ENCODE assay signal across 8 cellular contexts in the genomic region with DNA sequence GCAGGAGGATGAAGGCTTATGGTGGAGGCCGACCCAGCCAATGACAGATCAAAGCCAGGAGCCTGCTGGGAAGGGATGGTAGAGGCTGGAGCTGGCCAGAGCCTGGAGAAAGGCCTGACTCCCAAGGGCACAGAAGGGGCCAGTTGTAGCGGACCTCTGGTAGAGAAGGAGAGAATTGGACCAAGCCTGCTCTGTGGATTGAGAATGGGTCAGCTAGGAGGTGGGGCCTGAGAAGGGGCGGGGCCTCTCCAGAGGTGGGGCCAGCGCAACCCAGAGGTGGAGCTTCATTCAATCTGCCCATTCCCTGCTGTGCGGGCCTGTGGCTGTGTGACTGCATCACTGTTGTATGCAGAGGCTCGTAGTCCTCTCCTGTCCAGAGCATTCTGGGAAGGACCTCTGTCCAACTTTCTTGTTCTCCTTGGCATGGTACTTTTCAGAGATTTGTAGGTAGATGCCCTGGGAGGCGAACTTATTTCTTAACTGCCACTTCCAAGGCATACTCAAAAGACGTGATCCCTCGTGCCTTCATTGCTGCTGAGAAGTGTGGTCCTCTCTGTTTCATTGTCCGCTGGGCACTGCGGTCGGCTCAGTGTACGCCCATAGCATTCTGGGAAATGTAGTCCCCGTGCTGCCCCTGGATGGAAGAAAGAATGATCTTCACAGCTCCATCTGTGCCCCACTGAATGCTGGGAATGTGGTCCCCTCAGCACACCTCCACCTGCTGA. TPM values are rescaled to one million over a fixed set of nuclear protein-coding genes. Genes with fewer than 3 reads are reported as not detected.
DNase-seq lines count a peak whose midpoint lies in the region; ATAC-seq, FAIRE-seq and TF ChIP-seq lines count a peak whose summit lies in the region.

No MANE protein-coding gene starts in this region.

- in situ Hi-C loops in Panc1 (cut with HindIII; ENCODE audit: low pct_unique_long_range_greater_than_20kb, low sequenced_read_pairs), result no loop called here

- H3K27ac ChIP-seq in Panc1 (ENCODE audit: low read length), result no peak overlapping the region

- CTCF ChIA-PET in AG04449 (lab: Yijun Ruan, JAX) (interaction anchor here (1.3 to 3.3 kb wide), 3 partner anchors 10 to 184 kb away, joined by 3 to 38 read pairs (median 10); a partner anchor contains a TSS), Panc1 (lab: Charles Lee) (interaction anchor here (0.5 kb wide), 1 partner anchor 40 kb away, joined by 7 read pairs; no protein-coding TSS in a partner anchor)

- ATAC-seq in Panc1 (peak; percentile 31; the same call in 1 of the 2 replicates), mucosa of descending colon (peak; percentile 62), HG03039 (IDR thresholded peaks at IDR 0.05; ENCODE audit: unreplicated experiment) (no peak), GM18907 (IDR thresholded peaks at IDR 0.05; ENCODE audit: unreplicated experiment) (no peak)

- no peak for TF ChIP-seq POLR2A in GM12892 (IDR thresholded peaks at IDR 0.05; ENCODE audit: low read depth, low read length)

- no peak overlapping the region for H3K4me3 Mint-ChIP-seq in dendritic cell treated with granulocyte-macrophage colony-stimulating factor and Interleukin-4, amounts not matched to agents 40 ng/mL and 50 ng/mL, for 4 days

- H3K36me3 Mint-ChIP-seq in dendritic cell treated with granulocyte-macrophage colony-stimulating factor and Interleukin-4, amounts not matched to agents 40 ng/mL and 50 ng/mL, for 4 days (ENCODE audit: low read depth), result peaks cover 10% of the 10 kb centered on the region

- peaks cover 31% of the 10 kb centered on the region for H3K27me3 Mint-ChIP-seq in dendritic cell treated with granulocyte-macrophage colony-stimulating factor and Interleukin-4, amounts not matched to agents 40 ng/mL and 50 ng/mL, for 4 days

- TF ChIP-seq CTCF in AG04449 (IDR thresholded peaks at IDR 0.05; ENCODE audit: insufficient read depth, low read length, missing control alignments), result no peak
- no peak for TF ChIP-seq CTCF in Panc1 (IDR thresholded peaks at IDR 0.05)
- no peak for TF ChIP-seq CTCF in mucosa of descending colon (IDR thresholded peaks at IDR 0.05)

- H3K9me3 ChIP-seq in Panc1 (ENCODE audit: control insufficient read depth, insufficient read depth, low read depth, low read length) (no peaks in the 10 kb centered on the region), mucosa of descending colon (no peaks in the 10 kb centered on the region)

- H3K36me3 ChIP-seq in Panc1 (ENCODE audit: control insufficient read depth, insufficient read depth, low read length) (no peaks in the 10 kb centered on the region; the same call in 1 of the 2 replicates), mucosa of descending colon (ENCODE audit: low read depth) (no peaks in the 10 kb centered on the region)

- peaks cover 23% of the 10 kb centered on the region for H3K4me1 ChIP-seq in Panc1 (ENCODE audit: control insufficient read depth, insufficient read depth, low read length)
- H3K4me1 ChIP-seq in mucosa of descending colon (ENCODE audit: low read depth), result peaks cover 9% of the 10 kb centered on the region

- DNase-seq in AG04449 (ENCODE audit: low read depth, low spot score), result no peak
- no peak for DNase-seq in GM12892 (ENCODE audit: insufficient read length)
- DNase-seq in Panc1 (ENCODE audit: low read depth, low spot score), result no peak
- peak; percentile 59 to 75 (median 74) for DNase-seq in mucosa of descending colon
- no peak for DNase-seq in cerebellar nuclear complex (lab: John Stamatoyannopoulos, UW)

- intact Hi-C loops in Panc1 (cut with micrococcal nuclease; ENCODE audit: unreplicated experiment), result no loop called here
- intact Hi-C loops in dendritic cell treated with granulocyte-macrophage colony-stimulating factor and Interleukin-4, amounts not matched to agents 40 ng/mL and 50 ng/mL, for 4 days (cut with micrococcal nuclease), result loop anchor here (2.0 kb wide), 1 partner anchor 15 kb away; no protein-coding TSS in a partner anchor
- intact Hi-C loops in mucosa of descending colon (cut with DNase I, micrococcal nuclease), result no loop called here

- H3K27me3 ChIP-seq in Panc1 (ENCODE audit: control insufficient read depth, insufficient read depth, low read length), result no peaks in the 10 kb centered on the region

- peak overlapping the region; percentile 80 for H3K27ac Mint-ChIP-seq in dendritic cell treated with granulocyte-macrophage colony-stimulating factor and Interleukin-4, amounts not matched to agents 40 ng/mL and 50 ng/mL, for 4 days

- peaks cover 9% of the 10 kb centered on the region for H3K9me3 Mint-ChIP-seq in dendritic cell treated with granulocyte-macrophage colony-stimulating factor and Interleukin-4, amounts not matched to agents 40 ng/mL and 50 ng/mL, for 4 days

- FAIRE-seq in GM12892 (lab: Jason Lieb, UNC), result peak; percentile 73

- BruUV-seq in Panc1 (replicated peaks; lab: Mats Ljungman, UMichigan), result no TSS peak

- POLR2A ChIA-PET in AG04449 (lab: Yijun Ruan, JAX) (interaction anchor here (0.6 to 0.8 kb wide), 2 partner anchors 9 to 67 kb away, joined by 4 to 5 read pairs; a partner anchor contains a TSS), Panc1 (lab: Charles Lee) (no interaction called here)

- peaks cover 54% of the 10 kb centered on the region for H3K4me1 Mint-ChIP-seq in dendritic cell treated with granulocyte-macrophage colony-stimulating factor and Interleukin-4, amounts not matched to agents 40 ng/mL and 50 ng/mL, for 4 days (ENCODE audit: low read depth)

- peak overlapping the region; percentile 29 for H3K4me3 ChIP-seq in AG04449 (ENCODE audit: low read depth, low read length)
- no peak overlapping the region for H3K4me3 ChIP-seq in Panc1 (ENCODE audit: low read depth in 2 of 2, low read length in 2 of 2)
- no peak overlapping the region for H3K4me3 ChIP-seq in mucosa of descending colon

RNA-seq across cellular contexts. Expression of a gene that starts 6.7 kb away (rescaled TPM):
- 0.08 TPM for polyA plus RNA-seq in GM12892 (2012; ENCODE audit: missing spikeins)
- total RNA-seq in Panc1 (2021; ENCODE audit: unreplicated experiment), result 6.2 TPM
- 8.3 TPM for polyA plus RNA-seq in Panc1 (2012; ENCODE audit: insufficient read length)
- under 1 TPM; 0.26 to 0.46 (median 0.35) TPM for total RNA-seq in mucosa of descending colon

RNA-seq across cellular contexts. Expression of a gene that starts 8.8 kb away (rescaled TPM):
- 31.9 TPM for polyA plus RNA-seq in GM12892 (2012; ENCODE audit: missing spikeins)
- total RNA-seq in Panc1 (2021; ENCODE audit: unreplicated experiment) (111 TPM), mucosa of descending colon (100 to 1,000 TPM; 144 to 214 (median 200) TPM)
- 113 TPM for polyA plus RNA-seq in Panc1 (2012; ENCODE audit: insufficient read length)

RNA-seq across cellular contexts. Expression of a gene that starts 36.0 kb away (rescaled TPM):
- not detected for polyA plus RNA-seq in GM12892 (2012; ENCODE audit: missing spikeins)
- total RNA-seq in Panc1 (2021; ENCODE audit: unreplicated experiment), result 0.39 TPM
- 1.0 TPM for polyA plus RNA-seq in Panc1 (2012; ENCODE audit: insufficient read length)
- total RNA-seq in mucosa of descending colon, result under 1 TPM in 1 of 3 donors, not detected in 2; 0.41 TPM

RNA-seq across cellular contexts. Expression of a gene that starts 36.4 kb away (rescaled TPM):
- 7.5 TPM for polyA plus RNA-seq in GM12892 (2012; ENCODE audit: missing spikeins)
- total RNA-seq in Panc1 (2021; ENCODE audit: unreplicated experiment) (6.6 TPM), mucosa of descending colon (10 to 100 TPM; 13.2 to 14.5 (median 13.6) TPM)
- 6.2 TPM for polyA plus RNA-seq in Panc1 (2012; ENCODE audit: insufficient read length)

RNA-seq across cellular contexts. Expression of a gene that starts 45.6 kb away (rescaled TPM):
- polyA plus RNA-seq in GM12892 (2012; ENCODE audit: missing spikeins), result 11.2 TPM
- total RNA-seq in Panc1 (2021; ENCODE audit: unreplicated experiment), result 56.7 TPM
- 41.4 TPM for polyA plus RNA-seq in Panc1 (2012; ENCODE audit: insufficient read length)
- total RNA-seq in mucosa of descending colon, result 10 to 100 TPM; 19.7 to 26.8 (median 24.3) TPM

Comparison
In these comparisons a context has a peak if more than half of its experiments do, and no peak if none do; other contexts are left out.
1. DNase-seq: peak in mucosa of descending colon (3 of 3); none in AG04449 (single experiment), GM12892 (single experiment), Panc1 (single experiment) and cerebellar nuclear complex (0 of 2).
2. ATAC-seq: peak in Panc1 (single experiment) and mucosa of descending colon (single experiment); none in HG03039 (single experiment) and GM18907 (single experiment).